In genomic region chr11:5123802-5124521, GRCh38 we compare ENCODE assay signal across 8 cellular contexts. TPM values are rescaled to one million over a fixed set of nuclear protein-coding genes. Genes with fewer than 3 reads are reported as not detected.
DNase-seq lines count a peak whose midpoint lies in the region; ATAC-seq lines count a peak whose summit lies in the region.

No MANE protein-coding gene starts in this region.

- peak overlapping the region; percentile 8 for H2BK5ac ChIP-seq in mesendoderm (ENCODE audit: low read length)

- no peaks in the 10 kb centered on the region for H3K4me1 ChIP-seq in mesendoderm (ENCODE audit: control insufficient read depth, low read depth, low read length)

- no peaks in the 10 kb centered on the region for H3K4me1 Mint-ChIP-seq in effector memory CD8-positive, alpha-beta T cell (ENCODE audit: low read depth in 2 of 2)
- H3K4me1 Mint-ChIP-seq in stimulated activated naive B cell treated with anti-CD40 and anti-IgM and Interleukin-4, amounts not matched to agents 10 μg/mL and 1 μg/mL and 100 μg/mL, for 72 hours: peaks cover 0 to 6% of the 10 kb centered on the region in 2 donors

- H3K4me2 ChIP-seq in mesendoderm (ENCODE audit: low read length): no peak overlapping the region

- no peak overlapping the region for H3K23ac ChIP-seq in mesendoderm (ENCODE audit: low read length)

- ATAC-seq in GM18511 (IDR thresholded peaks at IDR 0.05; ENCODE audit: unreplicated experiment): peak; percentile 97
- ATAC-seq in HG03025 (IDR thresholded peaks at IDR 0.05; ENCODE audit: low FRiP score, unreplicated experiment): peak; percentile 80
- ATAC-seq in effector memory CD8-positive, alpha-beta T cell (replicated peaks): no peak
- ATAC-seq in stimulated activated naive B cell treated with anti-CD40 and anti-IgM and Interleukin-4, amounts not matched to agents 10 μg/mL and 1 μg/mL and 100 μg/mL, for 72 hours (replicated peaks): peak; percentile 72 to 78

- peak; percentile 71 for DNase-seq in AG20443 (ENCODE audit: low spot score)
- peak; percentile 23 for DNase-seq in NCI-H2171 treated with DMSO at 0.1 percent for 48 hours (lab: John Stamatoyannopoulos, UW)
- DNase-seq in activated CD4-positive, alpha-beta T cell treated with anti-CD3 and anti-CD28 coated beads for 48 hours: peak; percentile 67
- DNase-seq in effector memory CD8-positive, alpha-beta T cell: peak; percentile 19 to 27 (median 23)
- peak; percentile 89 for DNase-seq in mesendoderm
- peak; percentile 51 for DNase-seq in stimulated activated naive B cell treated with anti-CD40 and anti-IgM and Interleukin-4, amounts not matched to agents 10 μg/mL and 1 μg/mL and 100 μg/mL, for 72 hours

- H3K27ac Mint-ChIP-seq in effector memory CD8-positive, alpha-beta T cell: no peak overlapping the region
- no peak overlapping the region for H3K27ac Mint-ChIP-seq in stimulated activated naive B cell treated with anti-CD40 and anti-IgM and Interleukin-4, amounts not matched to agents 10 μg/mL and 1 μg/mL and 100 μg/mL, for 72 hours

- peaks cover 0 to 18% of the 10 kb centered on the region in 2 donors for H3K27me3 Mint-ChIP-seq in effector memory CD8-positive, alpha-beta T cell
- peaks cover 11 to 29% of the 10 kb centered on the region in 2 donors for H3K27me3 Mint-ChIP-seq in stimulated activated naive B cell treated with anti-CD40 and anti-IgM and Interleukin-4, amounts not matched to agents 10 μg/mL and 1 μg/mL and 100 μg/mL, for 72 hours

- no peaks in the 10 kb centered on the region for H3K27me3 ChIP-seq in mesendoderm (ENCODE audit: insufficient read depth, low read length, poor library complexity)

- no peak overlapping the region for H3K18ac ChIP-seq in mesendoderm (ENCODE audit: low read length)

- H2BK120ac ChIP-seq in mesendoderm (ENCODE audit: low read depth, low read length): no peak overlapping the region

- no peak overlapping the region for H3K4me3 ChIP-seq in mesendoderm (ENCODE audit: low read length)

- H2BK15ac ChIP-seq in mesendoderm (replicated peaks; ENCODE audit: low read depth): no peak overlapping the region

- no peak overlapping the region for H4K5ac ChIP-seq in mesendoderm (ENCODE audit: low read length)

- no peak overlapping the region for H3K4ac ChIP-seq in mesendoderm (ENCODE audit: low read depth, low read length)

- H3K4me3 Mint-ChIP-seq in effector memory CD8-positive, alpha-beta T cell: no peak overlapping the region
- H3K4me3 Mint-ChIP-seq in stimulated activated naive B cell treated with anti-CD40 and anti-IgM and Interleukin-4, amounts not matched to agents 10 μg/mL and 1 μg/mL and 100 μg/mL, for 72 hours: no peak overlapping the region

- H3K9me3 Mint-ChIP-seq in effector memory CD8-positive, alpha-beta T cell: no peaks in the 10 kb centered on the region
- H3K9me3 Mint-ChIP-seq in stimulated activated naive B cell treated with anti-CD40 and anti-IgM and Interleukin-4, amounts not matched to agents 10 μg/mL and 1 μg/mL and 100 μg/mL, for 72 hours: no peaks in the 10 kb centered on the region

- H3K79me2 ChIP-seq in mesendoderm (ENCODE audit: control insufficient read depth, insufficient read depth, low read length): no peaks in the 10 kb centered on the region

- H4K8ac ChIP-seq in mesendoderm (ENCODE audit: low read depth, low read length): no peak overlapping the region

- H3K56ac ChIP-seq in mesendoderm (ENCODE audit: low read length): peak overlapping the region; percentile 52

- no peak overlapping the region for H2AK5ac ChIP-seq in mesendoderm (ENCODE audit: low read length)

- no peaks in the 10 kb centered on the region for H3K36me3 ChIP-seq in mesendoderm (ENCODE audit: control insufficient read depth, insufficient read depth, low read length)

- no peaks in the 10 kb centered on the region for H3K36me3 Mint-ChIP-seq in effector memory CD8-positive, alpha-beta T cell (ENCODE audit: insufficient read depth)
- H3K36me3 Mint-ChIP-seq in stimulated activated naive B cell treated with anti-CD40 and anti-IgM and Interleukin-4, amounts not matched to agents 10 μg/mL and 1 μg/mL and 100 μg/mL, for 72 hours: no peaks in the 10 kb centered on the region

- WGBS in mesendoderm (ENCODE audit: extremely low coverage, insufficient coverage, low lambda C conversion rate): no CpG with 5 or more reads among the region's 4 CpGs

- H3K79me1 ChIP-seq in mesendoderm (ENCODE audit: low read length): no peaks in the 10 kb centered on the region

- no peak overlapping the region for H3K27ac ChIP-seq in mesendoderm (ENCODE audit: low read depth, low read length)

- no peak overlapping the region for H3K9ac ChIP-seq in mesendoderm (ENCODE audit: low read length)

RNA-seq across cellular contexts. Expression of gene OR52A5, which starts 14.2 kb away (rescaled TPM):
- 0.03 TPM for polyA plus RNA-seq in mesendoderm (2013, experiment 1 of 2)
- not detected for polyA plus RNA-seq in mesendoderm (2013, experiment 2 of 2)

RNA-seq across cellular contexts. Expression of gene OR52A1, which starts 30.6 kb away (rescaled TPM):
- polyA plus RNA-seq in mesendoderm (2013, experiment 1 of 2): 6.0 TPM
- 5.5 TPM for polyA plus RNA-seq in mesendoderm (2013, experiment 2 of 2)

RNA-seq across cellular contexts. Expression of gene OR52E1, which starts 54.6 kb away (rescaled TPM):
- polyA plus RNA-seq in mesendoderm (2013, experiment 1 of 2): not detected
- polyA plus RNA-seq in mesendoderm (2013, experiment 2 of 2): not detected

Comparison
In these comparisons a context has a peak if more than half of its experiments do, and no peak if none do; other contexts are left out.
1. DNase-seq: peak in every context shown above with its lines; median percentile 89 in mesendoderm; 71 in AG20443; 67 in activated CD4-positive, alpha-beta T cell treated with anti-CD3 and anti-CD28 coated beads for 48 hours; 51 in stimulated activated naive B cell treated with anti-CD40 and anti-IgM and Interleukin-4, amounts not matched to agents 10 μg/mL and 1 μg/mL and 100 μg/mL, for 72 hours; 23 in NCI-H2171 treated with DMSO at 0.1 percent for 48 hours; 23 in effector memory CD8-positive, alpha-beta T cell.